8 cellular contexts compared by ENCODE assay signal in the genomic region with DNA sequence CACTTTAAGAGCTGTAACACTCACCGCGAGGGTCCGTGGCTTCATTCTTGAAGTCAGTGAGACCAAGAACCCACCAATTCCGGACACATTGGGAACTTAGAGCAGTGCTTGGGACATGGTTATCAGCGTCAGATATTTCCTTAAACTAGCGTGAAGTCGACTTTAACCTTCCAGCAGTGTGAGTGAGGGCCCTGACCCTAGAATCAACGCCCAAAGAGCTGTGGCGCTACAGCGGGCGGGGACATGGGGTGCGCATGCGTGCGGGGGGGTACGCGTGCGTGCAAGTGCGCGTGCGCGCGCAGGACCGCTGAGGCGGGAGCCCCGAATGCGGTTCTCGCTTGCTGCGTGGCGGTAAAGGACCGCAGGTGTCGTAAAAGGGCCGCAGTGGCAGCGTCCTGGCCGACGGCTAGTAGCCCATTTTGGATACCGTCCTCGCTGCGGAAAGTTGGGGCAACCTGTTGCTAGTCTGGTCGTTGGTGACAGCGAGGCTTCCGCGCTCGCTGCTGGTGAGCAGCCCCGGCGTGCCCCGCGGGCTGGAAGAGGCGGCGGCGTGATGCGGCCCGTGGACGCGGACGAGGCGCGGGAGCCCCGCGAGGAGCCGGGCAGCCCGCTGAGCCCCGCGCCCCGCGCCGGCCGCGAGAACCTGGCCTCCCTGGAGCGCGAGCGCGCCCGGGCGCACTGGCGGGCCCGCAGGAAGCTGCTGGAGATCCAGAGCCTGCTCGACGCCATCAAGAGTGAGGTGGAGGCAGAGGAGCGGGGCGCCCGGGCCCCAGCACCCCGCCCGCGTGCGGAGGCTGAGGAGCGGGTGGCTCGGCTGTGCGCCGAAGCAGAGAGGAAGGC. TPM values are rescaled to one million over a fixed set of nuclear protein-coding genes. Genes with fewer than 3 reads are reported as not detected.
DNase-seq lines count a peak whose midpoint lies in the region; ATAC-seq and TF ChIP-seq lines count a peak whose summit lies in the region.

No MANE protein-coding gene starts in this region.

- intact Hi-C loops in natural killer cell (cut with micrococcal nuclease): loop anchor here (1.0 to 5.0 kb wide), 8 partner anchors 15 to 313 kb away; a partner anchor contains a TSS

- H3K9me3 ChIP-seq in Peyer's patch: no peaks in the 10 kb centered on the region

- H3K27me3 Mint-ChIP-seq in activated T-helper 17 cell treated with anti-CD3 and anti-CD28 coated beads, Interleukin-2, amount 50 U/mL, for 72 hours: no peaks in the 10 kb centered on the region
- H3K27me3 Mint-ChIP-seq in natural killer cell (ENCODE audit: low read depth in 2 of 2): no peaks in the 10 kb centered on the region

- peaks cover 34% of the 10 kb centered on the region for H3K4me1 Mint-ChIP-seq in activated T-helper 17 cell treated with anti-CD3 and anti-CD28 coated beads, Interleukin-2, amount 50 U/mL, for 72 hours
- H3K4me1 Mint-ChIP-seq in natural killer cell: peaks cover 38 to 49% of the 10 kb centered on the region in 2 donors

- H3K4me3 ChIP-seq in Peyer's patch (peak overlapping the region; percentile 57 to 93 (median 90)), fibroblast of pulmonary artery (replicated peaks; ENCODE audit: low read depth, low read length) (peak overlapping the region; percentile 67)

- ATAC-seq in GM21576 (IDR thresholded peaks at IDR 0.05; ENCODE audit: unreplicated experiment): peak; percentile 67
- ATAC-seq in activated T-helper 17 cell treated with anti-CD3 and anti-CD28 coated beads, Interleukin-2, amount 50 U/mL, for 72 hours (replicated peaks): peak; percentile 77
- peak; percentile 83 to 92 (median 89) for ATAC-seq in natural killer cell

- peak overlapping the region; percentile 84 to 94 (median 90) for H3K27ac ChIP-seq in Peyer's patch

- TF ChIP-seq CTCF in Peyer's patch (IDR thresholded peaks at IDR 0.05): peak in 2 of 6 experiments; percentile 4 to 9
- TF ChIP-seq CTCF in fibroblast of pulmonary artery (IDR thresholded peaks at IDR 0.05; ENCODE audit: low read length, missing control alignments): no peak
- no peak for TF ChIP-seq CTCF in natural killer cell (IDR thresholded peaks at IDR 0.05)

- no peaks in the 10 kb centered on the region for H3K27me3 ChIP-seq in Peyer's patch

- H3K9me3 Mint-ChIP-seq in activated T-helper 17 cell treated with anti-CD3 and anti-CD28 coated beads, Interleukin-2, amount 50 U/mL, for 72 hours: no peaks in the 10 kb centered on the region
- H3K9me3 Mint-ChIP-seq in natural killer cell: no peaks in the 10 kb centered on the region

- peak overlapping the region; percentile 97 for H3K4me3 Mint-ChIP-seq in activated T-helper 17 cell treated with anti-CD3 and anti-CD28 coated beads, Interleukin-2, amount 50 U/mL, for 72 hours
- peak overlapping the region; percentile 95 for H3K4me3 Mint-ChIP-seq in natural killer cell

- DNase-seq in DMS53 (lab: John Stamatoyannopoulos, UW): peak; percentile 100
- peak; percentile 88 to 97 (median 95) for DNase-seq in Peyer's patch
- peak; percentile 96 for DNase-seq in fibroblast of pulmonary artery (ENCODE audit: low read depth)
- peak; percentile 89 for DNase-seq in natural killer cell
- peak; percentile 90 to 95 (median 93) for DNase-seq in stimulated activated naive CD4-positive, alpha-beta T cell (lab: John Stamatoyannopoulos, UW)

- TF ChIP-seq RAD21 in Ishikawa (IDR thresholded peaks at IDR 0.05; ENCODE audit: low read depth): no peak

- H3K27ac Mint-ChIP-seq in activated T-helper 17 cell treated with anti-CD3 and anti-CD28 coated beads, Interleukin-2, amount 50 U/mL, for 72 hours: peak overlapping the region; percentile 97
- H3K27ac Mint-ChIP-seq in natural killer cell: peak overlapping the region; percentile 96 to 97

- TF ChIP-seq POLR2A in Peyer's patch (IDR thresholded peaks at IDR 0.05): peak in 1 of 2 donors; percentile 33

- no peaks in the 10 kb centered on the region for H3K36me3 ChIP-seq in Peyer's patch

- H3K36me3 Mint-ChIP-seq in activated T-helper 17 cell treated with anti-CD3 and anti-CD28 coated beads, Interleukin-2, amount 50 U/mL, for 72 hours (ENCODE audit: low read depth): peaks cover 53% of the 10 kb centered on the region
- no peaks in the 10 kb centered on the region for H3K36me3 Mint-ChIP-seq in natural killer cell

- TF ChIP-seq EP300 in Ishikawa (IDR thresholded peaks at IDR 0.05; ENCODE audit: borderline replicate concordance): no peak

- peaks cover 0 to 27% (median 8%) of the 10 kb centered on the region in 4 donors for H3K4me1 ChIP-seq in Peyer's patch

TF ChIP-seq in Ishikawa, 13 proteins besides CTCF, POLR2A, EP300 and RAD21:
- TF ChIP-seq, protein P1, sequence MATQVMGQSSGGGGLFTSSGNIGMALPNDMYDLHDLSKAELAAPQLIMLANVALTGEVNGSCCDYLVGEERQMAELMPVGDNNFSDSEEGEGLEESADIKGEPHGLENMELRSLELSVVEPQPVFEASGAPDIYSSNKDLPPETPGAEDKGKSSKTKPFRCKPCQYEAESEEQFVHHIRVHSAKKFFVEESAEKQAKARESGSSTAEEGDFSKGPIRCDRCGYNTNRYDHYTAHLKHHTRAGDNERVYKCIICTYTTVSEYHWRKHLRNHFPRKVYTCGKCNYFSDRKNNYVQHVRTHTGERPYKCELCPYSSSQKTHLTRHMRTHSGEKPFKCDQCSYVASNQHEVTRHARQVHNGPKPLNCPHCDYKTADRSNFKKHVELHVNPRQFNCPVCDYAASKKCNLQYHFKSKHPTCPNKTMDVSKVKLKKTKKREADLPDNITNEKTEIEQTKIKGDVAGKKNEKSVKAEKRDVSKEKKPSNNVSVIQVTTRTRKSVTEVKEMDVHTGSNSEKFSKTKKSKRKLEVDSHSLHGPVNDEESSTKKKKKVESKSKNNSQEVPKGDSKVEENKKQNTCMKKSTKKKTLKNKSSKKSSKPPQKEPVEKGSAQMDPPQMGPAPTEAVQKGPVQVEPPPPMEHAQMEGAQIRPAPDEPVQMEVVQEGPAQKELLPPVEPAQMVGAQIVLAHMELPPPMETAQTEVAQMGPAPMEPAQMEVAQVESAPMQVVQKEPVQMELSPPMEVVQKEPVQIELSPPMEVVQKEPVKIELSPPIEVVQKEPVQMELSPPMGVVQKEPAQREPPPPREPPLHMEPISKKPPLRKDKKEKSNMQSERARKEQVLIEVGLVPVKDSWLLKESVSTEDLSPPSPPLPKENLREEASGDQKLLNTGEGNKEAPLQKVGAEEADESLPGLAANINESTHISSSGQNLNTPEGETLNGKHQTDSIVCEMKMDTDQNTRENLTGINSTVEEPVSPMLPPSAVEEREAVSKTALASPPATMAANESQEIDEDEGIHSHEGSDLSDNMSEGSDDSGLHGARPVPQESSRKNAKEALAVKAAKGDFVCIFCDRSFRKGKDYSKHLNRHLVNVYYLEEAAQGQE (IDR thresholded peaks at IDR 0.05; ENCODE audit: low read depth): no peak
- no peak for TF ChIP-seq CEBPB (IDR thresholded peaks at IDR 0.05)
- TF ChIP-seq ZBTB7A (IDR thresholded peaks at IDR 0.05; ENCODE audit: low read depth): no peak
- no peak for TF ChIP-seq EGR1 (IDR thresholded peaks at IDR 0.05)
- TF ChIP-seq FOXM1 (IDR thresholded peaks at IDR 0.05; ENCODE audit: borderline replicate concordance, low read depth): no peak
- peak; percentile 37; the same call in 1 of the 2 replicates for TF ChIP-seq NFIC (IDR thresholded peaks at IDR 0.05)
- TF ChIP-seq, protein P2, sequence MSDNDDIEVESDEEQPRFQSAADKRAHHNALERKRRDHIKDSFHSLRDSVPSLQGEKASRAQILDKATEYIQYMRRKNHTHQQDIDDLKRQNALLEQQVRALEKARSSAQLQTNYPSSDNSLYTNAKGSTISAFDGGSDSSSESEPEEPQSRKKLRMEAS (IDR thresholded peaks at IDR 0.05): peak; percentile 97
- TF ChIP-seq TEAD4 (IDR thresholded peaks at IDR 0.05): peak; percentile 34
- TF ChIP-seq CREB1 (IDR thresholded peaks at IDR 0.05; ENCODE audit: low read depth): peak; percentile 21; the same call in 1 of the 2 replicates
- TF ChIP-seq TCF12 (IDR thresholded peaks at IDR 0.05; ENCODE audit: low read depth): peak; percentile 35; the same call in 1 of the 2 replicates
- TF ChIP-seq, protein P3, sequence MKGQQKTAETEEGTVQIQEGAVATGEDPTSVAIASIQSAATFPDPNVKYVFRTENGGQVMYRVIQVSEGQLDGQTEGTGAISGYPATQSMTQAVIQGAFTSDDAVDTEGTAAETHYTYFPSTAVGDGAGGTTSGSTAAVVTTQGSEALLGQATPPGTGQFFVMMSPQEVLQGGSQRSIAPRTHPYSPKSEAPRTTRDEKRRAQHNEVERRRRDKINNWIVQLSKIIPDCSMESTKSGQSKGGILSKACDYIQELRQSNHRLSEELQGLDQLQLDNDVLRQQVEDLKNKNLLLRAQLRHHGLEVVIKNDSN (IDR thresholded peaks at IDR 0.05): no peak; the same call in 1 of the 2 replicates
- TF ChIP-seq YY1 (IDR thresholded peaks at IDR 0.05; ENCODE audit: low read depth): peak; percentile 87
- TF ChIP-seq TAF1 (IDR thresholded peaks at IDR 0.05; ENCODE audit: low read depth): peak; percentile 78

RNA-seq across cellular contexts. Expression of a gene that starts 19.8 kb away (rescaled TPM):
- total RNA-seq in Peyer's patch (1 to 10 TPM in 2 of 4 donors, not detected in 2; 1.5 to 3.3 TPM), natural killer cell (1 to 10 TPM; 2.4 to 4.3 (median 2.7) TPM)
- 1 to 10 TPM in 1 of 2 donors, under 1 TPM in 1; 0.87 to 2.5 TPM for total RNA-seq in activated T-helper 17 cell treated with anti-CD3 and anti-CD28 coated beads, Interleukin-2, amount 50 U/mL, for 72 hours

RNA-seq across cellular contexts. Expression of a gene that starts 33.4 kb away (rescaled TPM):
- total RNA-seq in Peyer's patch: 100 to 1,000 TPM; 116 to 338 (median 155) TPM
- 10 to 100 TPM; 86.7 to 96.7 TPM for total RNA-seq in activated T-helper 17 cell treated with anti-CD3 and anti-CD28 coated beads, Interleukin-2, amount 50 U/mL, for 72 hours
- 100 to 1,000 TPM; 105 to 146 (median 146) TPM for total RNA-seq in natural killer cell

RNA-seq across cellular contexts. Expression of a gene that starts 35.8 kb away (rescaled TPM):
- total RNA-seq in Peyer's patch: 10 to 100 TPM; 34.9 to 61.1 (median 37.4) TPM
- 10 to 100 TPM; 35.8 to 53.6 TPM for total RNA-seq in activated T-helper 17 cell treated with anti-CD3 and anti-CD28 coated beads, Interleukin-2, amount 50 U/mL, for 72 hours
- total RNA-seq in natural killer cell: 10 to 100 TPM; 38.4 to 60.9 (median 40.8) TPM

RNA-seq across cellular contexts. Expression of a gene that starts 42.1 kb away (rescaled TPM):
- 10 to 100 TPM; 20.0 to 20.6 (median 20.2) TPM for total RNA-seq in Peyer's patch
- total RNA-seq in activated T-helper 17 cell treated with anti-CD3 and anti-CD28 coated beads, Interleukin-2, amount 50 U/mL, for 72 hours: 10 to 100 TPM; 15.9 to 17.7 TPM
- total RNA-seq in natural killer cell: 10 to 100 TPM; 18.9 to 20.1 (median 20.0) TPM

Comparison
In these comparisons a context has a peak if more than half of its experiments do, and no peak if none do; other contexts are left out.
1. Peak in every context shown above with its lines: DNase-seq, ATAC-seq, H3K4me3 ChIP-seq and H3K27ac ChIP-seq.